2 cellular contexts compared by ENCODE assay signal in genomic region chr1:20530901-20531300, GRCh38.
TF ChIP-seq lines count a peak whose summit lies in the region.

No MANE protein-coding gene starts in this region.

TF ChIP-seq in K562, 482 proteins besides CTCF, POLR2A, EP300 and RAD21:
- no peak for TF ChIP-seq FOXK2 (conservative IDR thresholded peaks at IDR 0.05 in 1 of 2, IDR thresholded peaks at IDR 0.05 in 1 of 2; ENCODE audit: low read depth in 2 of 2)
- no peak for TF ChIP-seq ATF7 (IDR thresholded peaks at IDR 0.05)
- TF ChIP-seq RFX1 (IDR thresholded peaks at IDR 0.05): peak; percentile 89
- 0 out of 2 replicates have a peak, but pooled peaks have one; percentile 25 for TF ChIP-seq PRMT5 (CRISPR knock-in tag; IDR thresholded peaks at IDR 0.05)

TF ChIP-seq in neural cell, 6 proteins besides CTCF, POLR2A, EP300 and RAD21:
- TF ChIP-seq SMC3 (conservative IDR thresholded peaks at IDR 0.05; ENCODE audit: poor library complexity): peak; percentile 37
- TF ChIP-seq EZH2 (IDR thresholded peaks at IDR 0.05; ENCODE audit: borderline replicate concordance, insufficient read depth, low read length, poor library complexity, severe bottlenecking): no peak
- TF ChIP-seq TAF1 (IDR thresholded peaks at IDR 0.05; ENCODE audit: low read depth): no peak
- TF ChIP-seq REST (IDR thresholded peaks at IDR 0.05; ENCODE audit: borderline replicate concordance): peak; percentile 52
- peak; percentile 62 for TF ChIP-seq POLR2AphosphoS5 (IDR thresholded peaks at IDR 0.05)
- peak; percentile 62 for TF ChIP-seq MXI1 (conservative IDR thresholded peaks at IDR 0.05; ENCODE audit: poor library complexity, severe bottlenecking)
